ENCODE assay signal across 12 cellular contexts in the genomic region with DNA sequence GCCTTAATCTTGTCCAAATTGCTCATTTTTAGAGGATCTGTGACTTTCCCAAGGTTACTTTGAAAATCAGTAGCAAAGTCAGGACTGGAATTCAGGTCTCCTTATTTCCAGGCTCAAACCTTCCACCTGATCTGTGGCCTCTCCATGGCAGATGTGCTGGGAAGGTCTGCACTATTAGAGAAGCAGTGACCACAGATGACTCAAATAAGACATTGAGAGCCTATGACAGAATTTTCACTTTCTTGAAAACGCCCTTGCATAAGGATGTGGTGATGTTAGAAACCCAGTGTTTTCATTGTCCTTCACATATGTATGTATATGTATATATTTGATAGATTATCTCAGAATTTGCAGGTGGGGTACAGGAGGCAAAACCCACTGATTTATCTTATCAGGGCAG. TPM values are rescaled to one million over a fixed set of nuclear protein-coding genes. Genes with fewer than 3 reads are reported as not detected.
A peak's percentile ranks its signal among the peaks of the same experiment; 100 is the strongest.
DNase-seq lines count a peak whose midpoint lies in the region; ATAC-seq, FAIRE-seq and TF ChIP-seq lines count a peak whose summit lies in the region.
"Had no signal": no experiment of that assay in that cellular context is flagged by ENCODE, and none has a peak within 500 bp of the region (broad histone marks: within the 10 kb centered on the region; RNA-seq: fewer than 3 reads in every experiment).

No MANE protein-coding gene starts in this region.

- peaks cover 11% of the 10 kb centered on the region for H3K4me1 ChIP-seq in smooth muscle cell (ENCODE audit: low read depth)

- no peaks in the 10 kb centered on the region for H3K36me3 ChIP-seq in smooth muscle cell (ENCODE audit: low read depth)

- DNase-seq in GM18507 (ENCODE audit: extremely low spot score, insufficient read length, low read depth) (peak; percentile 57), smooth muscle cell (lab: John Stamatoyannopoulos, UW; ENCODE audit: unreplicated experiment) (no peak), iPS-NIHi11 (ENCODE audit: low spot score) (no peak), NCI-H1048 (lab: John Stamatoyannopoulos, UW) (no peak)
- DNase-seq in stimulated activated CD4-positive, alpha-beta T cell treated with anti-CD3 and anti-CD28 coated beads, Interleukin-15, amount 100 ng/mL, for 24 hours, result no peak
- DNase-seq: activated CD4-positive, alpha-beta T cell treated with anti-CD3 and anti-CD28 coated beads for 4 hours; H7 had no signal

- WGBS in smooth muscle cell (ENCODE audit: low lambda C conversion rate), result 91% methylated on average over 1 of the region's 1 CpG

- H2AFZ ChIP-seq in smooth muscle cell (ENCODE audit: low read depth), result no peak overlapping the region

- no peak for TF ChIP-seq CTCF in VCaP (conservative IDR thresholded peaks at IDR 0.05)
- no peak for TF ChIP-seq CTCF in smooth muscle cell (IDR thresholded peaks at IDR 0.05; ENCODE audit: borderline replicate concordance, insufficient read depth, poor library complexity, severe bottlenecking)

- no peaks in the 10 kb centered on the region for H3K9me3 ChIP-seq in smooth muscle cell (replicated peaks; ENCODE audit: low read depth)
- H3K9me3 ChIP-seq: body of pancreas had no signal

- H4K20me1 ChIP-seq in smooth muscle cell (ENCODE audit: low read depth), result no peaks in the 10 kb centered on the region

- H3F3A ChIP-seq in smooth muscle cell (ENCODE audit: low read depth), result no peaks in the 10 kb centered on the region

- no peak overlapping the region for H3K4me2 ChIP-seq in smooth muscle cell

- peak; percentile 67 for FAIRE-seq in GM18507 (lab: Jason Lieb, UNC)

- H3K79me2 ChIP-seq in smooth muscle cell (ENCODE audit: low read depth), result no peaks in the 10 kb centered on the region

- no peak overlapping the region for H3K4me3 ChIP-seq in smooth muscle cell
- H3K4me3 ChIP-seq: body of pancreas had no signal

- no peaks in the 10 kb centered on the region for H3K27me3 ChIP-seq in smooth muscle cell (ENCODE audit: low read depth)
- H3K27me3 ChIP-seq: body of pancreas had no signal

- H3K9ac ChIP-seq in smooth muscle cell (ENCODE audit: low read depth), result no peak overlapping the region

- ATAC-seq in GM19438 (IDR thresholded peaks at IDR 0.05; ENCODE audit: low read depth, unreplicated experiment) (peak; percentile 94), HG02938 (IDR thresholded peaks at IDR 0.05; ENCODE audit: unreplicated experiment) (peak; percentile 90)
- ATAC-seq: sciatic nerve had no signal

- H3K27ac ChIP-seq in VCaP (peak overlapping the region; percentile 54), smooth muscle cell (ENCODE audit: low read depth) (no peak overlapping the region)
- H3K27ac ChIP-seq: body of pancreas had no signal

RNA-seq across cellular contexts. Expression of gene TTC39A, which starts 45.3 kb away (rescaled TPM):
- total RNA-seq in smooth muscle cell, result 2.2 and 3.5 TPM in 2 replicates
- 0.27 and 7.4 TPM in 2 replicates for polyA plus RNA-seq in smooth muscle cell

RNA-seq across cellular contexts. Expression of gene RNF11, which starts 49.0 kb away (rescaled TPM):
- 123 and 133 TPM in 2 replicates for total RNA-seq in smooth muscle cell
- polyA plus RNA-seq in smooth muscle cell, result 59.1 and 68.7 TPM in 2 replicates
